17 cellular contexts compared by ENCODE assay signal in the genomic region with DNA sequence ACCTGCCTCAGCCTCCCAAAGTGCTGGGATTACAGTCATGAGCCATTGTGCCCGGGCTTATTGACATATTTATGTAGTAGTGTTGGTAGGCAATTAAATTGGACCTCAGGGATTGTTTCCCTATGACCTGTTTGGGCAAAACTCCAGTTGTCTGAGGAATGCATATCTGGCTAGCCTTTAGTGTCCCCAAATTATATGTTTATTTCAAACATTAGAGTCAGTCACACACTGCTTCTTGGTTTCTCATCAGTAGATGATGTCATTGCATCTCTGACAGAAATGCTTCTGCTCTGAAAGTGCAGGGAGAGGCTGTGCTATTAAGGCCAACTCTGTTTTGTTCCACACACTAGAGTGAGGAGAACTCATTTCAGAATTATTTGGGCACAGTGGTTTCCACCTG. TPM values are rescaled to one million over a fixed set of nuclear protein-coding genes. Genes with fewer than 3 reads are reported as not detected.
DNase-seq lines count a peak whose midpoint lies in the region; ATAC-seq lines count a peak whose summit lies in the region.
"Had no signal": no experiment of that assay in that cellular context is flagged by ENCODE, and none has a peak within 500 bp of the region (broad histone marks: within the 10 kb centered on the region; RNA-seq: fewer than 3 reads in every experiment).

No MANE protein-coding gene starts in this region.

- DNase-seq in A172 (ENCODE audit: low spot score) (peak; percentile 87), GM04504 (ENCODE audit: low read depth) (peak; percentile 53), T1000 (lab: John Stamatoyannopoulos, UW) (peak; percentile 34), fibroblast of gingiva (ENCODE audit: low read depth) (peak; percentile 41), NCI-H146 (lab: John Stamatoyannopoulos, UW) (no peak)
- DNase-seq: activated naive CD4-positive, alpha-beta T cell treated with anti-CD3 and anti-CD28 coated beads for 36 hours; caudate nucleus; DMS79 treated with DMSO at 0.1 percent for 48 hours; left ventricle myocardium inferior; NCI-H1105; NCI-H345; OCI-M1 had no signal

- ATAC-seq in activated CD4-positive, CD25-positive, alpha-beta regulatory T cell treated with anti-CD3 and anti-CD28 coated beads, Interleukin-2, amount 50 U/mL, for 24 hours, result no peak
- ATAC-seq in GM21723 (IDR thresholded peaks at IDR 0.05; ENCODE audit: unreplicated experiment), result no peak
- ATAC-seq in GM19395 (IDR thresholded peaks at IDR 0.05; ENCODE audit: unreplicated experiment), result no peak
- ATAC-seq: GM12878 had no signal

RNA-seq across cellular contexts. Expression of a gene that starts 12.5 kb away (rescaled TPM):
- total RNA-seq in A172 (2014; rRNA removed; shearing (Covaris generic)), result 87.5 and 102 TPM in 2 replicates

RNA-seq across cellular contexts. Expression of a gene that starts 20.8 kb away (rescaled TPM):
- total RNA-seq in A172 (2014; rRNA removed; shearing (Covaris generic)), result 163 and 207 TPM in 2 replicates

RNA-seq across cellular contexts. Expression of a gene that starts 35.0 kb away (rescaled TPM):
- 0.17 and 0.57 TPM in 2 replicates for total RNA-seq in A172 (2014; rRNA removed; shearing (Covaris generic))
- total RNA-seq: left ventricle myocardium inferior, pulmonary artery endothelial cell had no signal

RNA-seq across cellular contexts. Expression of a gene that starts 43.7 kb away (rescaled TPM):
- 568 and 570 TPM in 2 replicates for total RNA-seq in A172 (2014; rRNA removed; shearing (Covaris generic))

RNA-seq across cellular contexts. Expression of a gene that starts 44.9 kb away (rescaled TPM):
- 105 and 107 TPM in 2 replicates for total RNA-seq in A172 (2014; rRNA removed; shearing (Covaris generic))
